Comparison of ENCODE assay signal across 15 cellular contexts in genomic region chr9:38171538-38171884, GRCh38.
"Had no signal": no experiment of that assay in that cellular context is flagged by ENCODE, and none has a peak within 500 bp of the region (broad histone marks: within the 10 kb centered on the region; RNA-seq: fewer than 3 reads in every experiment).

No MANE protein-coding gene starts in this region.

- H3K4me1 Mint-ChIP-seq: activated naive CD4-positive, alpha-beta T cell treated with anti-CD3 and anti-CD28 coated beads, Interleukin-2, amount 10 ng/mL, durations not matched to agents 7 days and 5 days; natural killer cell had no signal

- H3K36me3 ChIP-seq: ascending aorta, left ventricle myocardium inferior, neutrophil, tibial artery had no signal

- H3K4me1 ChIP-seq: ascending aorta, tibial artery had no signal

- H3K4me3 Mint-ChIP-seq: activated naive CD4-positive, alpha-beta T cell treated with anti-CD3 and anti-CD28 coated beads, Interleukin-2, amount 10 ng/mL, durations not matched to agents 7 days and 5 days; effector memory CD8-positive, alpha-beta T cell; natural killer cell had no signal

- H3K4me3 ChIP-seq: ascending aorta, left ventricle myocardium inferior, tibial artery had no signal

- H3K36me3 Mint-ChIP-seq: activated naive CD4-positive, alpha-beta T cell treated with anti-CD3 and anti-CD28 coated beads, Interleukin-2, amount 10 ng/mL, durations not matched to agents 7 days and 5 days had no signal

- H3K27ac Mint-ChIP-seq: activated naive CD4-positive, alpha-beta T cell treated with anti-CD3 and anti-CD28 coated beads, Interleukin-2, amount 10 ng/mL, durations not matched to agents 7 days and 5 days; effector memory CD8-positive, alpha-beta T cell; natural killer cell had no signal

- H3K27me3 ChIP-seq: ascending aorta, neutrophil had no signal

- H3K27ac ChIP-seq: ascending aorta, neutrophil, tibial artery had no signal

- DNase-seq: activated CD4-positive, alpha-beta T cell treated with anti-CD3 and anti-CD28 coated beads for 1 hour; activated CD4-positive, alpha-beta T cell treated with anti-CD3 and anti-CD28 coated beads, Interleukin-2, amount 50 U/mL, for 4 hours; activated naive CD4-positive, alpha-beta T cell treated with anti-CD3 and anti-CD28 coated beads, Interleukin-2, amount 10 ng/mL, durations not matched to agents 7 days and 5 days; activated T-cell treated with anti-CD3 and anti-CD28 coated beads, Interleukin-2, amount 50 U/mL, for 1 hour; effector memory CD8-positive, alpha-beta T cell; hippocampal formation; left ventricle myocardium inferior; natural killer cell; posterior cingulate gyrus; retina; stimulated activated CD4-positive, alpha-beta T cell treated with anti-CD3 and anti-CD28 coated beads, Interleukin-4, amount 100 ng/mL, for 1 hour; stimulated activated naive CD4-positive, alpha-beta T cell; tibial artery had no signal

- ATAC-seq: effector memory CD8-positive, alpha-beta T cell; natural killer cell had no signal
